Comparison of ENCODE assay signal across 18 cellular contexts in the genomic region with DNA sequence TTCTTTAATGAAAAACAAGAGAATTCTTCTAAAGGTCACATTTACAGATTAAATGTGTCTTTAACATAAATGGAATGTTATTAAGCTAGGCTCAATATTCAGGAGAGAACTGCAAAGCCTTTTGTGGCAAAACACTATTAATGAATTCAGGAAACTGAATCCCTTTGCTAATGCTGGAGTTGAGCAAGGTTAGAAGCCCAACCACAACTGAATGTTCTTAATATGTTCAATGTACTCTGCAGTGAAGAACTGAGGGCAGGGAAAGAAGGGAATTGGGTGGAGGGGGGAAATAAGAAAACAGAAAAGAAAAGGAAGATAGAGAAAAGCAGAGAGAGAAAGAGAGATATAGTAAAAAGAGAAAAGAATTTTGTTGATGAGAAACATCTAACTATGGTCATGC.
"Had no signal": no experiment of that assay in that cellular context is flagged by ENCODE, and none has a peak within 500 bp of the region (broad histone marks: within the 10 kb centered on the region; RNA-seq: fewer than 3 reads in every experiment).

No MANE protein-coding gene starts in this region.

- H3K36me3 ChIP-seq: MG63, SJSA1 had no signal

- DNase-seq: IMR-90, Karpas-422, KG1, MG63, NCI-H1092 treated with DMSO at 0.1 percent for 48 hours, NCI-H1436, NCI-H2029, NCI-H2081 treated with DMSO at 0.1 percent for 48 hours, NCI-H2227 treated with DMSO at 0.1 percent for 48 hours, NCI-H524, NCI-H526 treated with DMSO at 0.1 percent for 48 hours, NCI-H774, Right ventricle myocardium superior, RPMI8226, SIG-M5 had no signal

- H3K27ac ChIP-seq: SJSA1, SK-N-MC had no signal

- H3K9me3 ChIP-seq: MG63, SJSA1 had no signal

- H3K4me1 ChIP-seq: SJSA1 had no signal

- ATAC-seq: HepG2 had no signal

- H3K27me3 ChIP-seq: MG63, SJSA1 had no signal

- H3K4me3 ChIP-seq: MG63, SJSA1, SK-N-MC had no signal
